14 cellular contexts compared by ENCODE assay signal in the genomic region with DNA sequence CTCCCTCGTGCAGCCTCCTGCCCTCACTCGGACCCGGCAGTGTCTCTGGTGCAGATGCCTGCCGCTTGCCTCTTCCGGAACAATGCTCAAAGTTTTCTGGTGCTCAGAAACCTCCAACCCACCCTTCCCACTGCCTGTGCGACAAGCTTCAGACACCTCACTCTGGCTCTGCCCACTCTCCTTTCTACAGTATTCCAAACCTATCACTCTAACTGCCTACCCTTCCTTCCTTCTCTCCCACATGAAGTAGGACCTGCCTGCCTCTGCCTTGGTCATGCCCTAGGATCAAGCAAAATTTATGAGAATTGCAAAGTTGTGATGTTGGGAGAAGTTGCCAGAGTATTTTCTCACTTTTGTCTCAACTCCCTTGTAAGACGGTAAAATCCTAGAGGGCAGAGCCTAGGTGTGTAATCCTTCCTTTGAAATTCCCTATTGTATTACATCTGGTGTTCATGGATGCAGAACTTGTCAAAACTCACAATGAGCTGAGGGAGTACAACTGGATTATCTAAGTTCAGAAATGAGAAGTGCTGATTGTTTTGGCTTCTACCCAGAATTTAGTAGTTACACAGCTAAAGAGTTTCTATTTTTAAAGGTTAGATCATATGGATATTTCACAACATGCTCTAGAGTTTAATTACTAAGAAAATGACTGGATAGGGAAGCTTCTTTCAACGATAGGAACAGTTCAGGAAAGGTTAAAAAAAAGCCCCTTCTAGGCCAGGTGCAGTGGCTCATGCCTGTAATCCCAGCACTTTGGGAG. TPM values are rescaled to one million over a fixed set of nuclear protein-coding genes. Genes with fewer than 3 reads are reported as not detected.
A peak's percentile ranks its signal among the peaks of the same experiment; 100 is the strongest.
DNase-seq lines count a peak whose midpoint lies in the region; ATAC-seq, FAIRE-seq and TF ChIP-seq lines count a peak whose summit lies in the region.
"Had no signal": no experiment of that assay in that cellular context is flagged by ENCODE, and none has a peak within 500 bp of the region (broad histone marks: within the 10 kb centered on the region; RNA-seq: fewer than 3 reads in every experiment).

No MANE protein-coding gene starts in this region.

- no peaks in the 10 kb centered on the region for H3K9me3 Mint-ChIP-seq in CD4-positive, alpha-beta memory T cell
- H3K9me3 Mint-ChIP-seq in naive thymus-derived CD8-positive, alpha-beta T cell, result no peaks in the 10 kb centered on the region

- peaks cover 20 to 39% of the 10 kb centered on the region in 2 donors for H3K36me3 Mint-ChIP-seq in CD4-positive, alpha-beta memory T cell
- H3K36me3 Mint-ChIP-seq in naive thymus-derived CD8-positive, alpha-beta T cell, result peaks cover 0 to 13% (median 8%) of the 10 kb centered on the region in 3 donors

- POLR2A ChIA-PET in CD4-positive, alpha-beta memory T cell (lab: Charles Lee; ENCODE audit: partially characterized antibody), result interaction anchor here (4.6 kb wide), 1 partner anchor 6 kb away, joined by 23 read pairs; no protein-coding TSS in a partner anchor
- POLR2A ChIA-PET in naive thymus-derived CD8-positive, alpha-beta T cell (lab: Charles Lee), result no interaction called here

- H3K4me3 ChIP-seq in CD4-positive, alpha-beta memory T cell (ENCODE audit: low read length in 2 of 2), result no peak overlapping the region
- H3K4me3 ChIP-seq in bronchial epithelial cell (ENCODE audit: low read depth, low read length), result no peak overlapping the region
- no peak overlapping the region for H3K4me3 ChIP-seq in Peyer's patch
- H3K4me3 ChIP-seq: body of pancreas, heart right ventricle, uterus had no signal

- CTCF ChIA-PET in CD4-positive, alpha-beta memory T cell (lab: Charles Lee; ENCODE audit: partially characterized antibody), result interaction anchor here (1.1 to 5.2 kb wide), 2 partner anchors 63 to 80 kb away, joined by 4 to 41 read pairs; no protein-coding TSS in a partner anchor

- TF ChIP-seq POLR2A in Peyer's patch (IDR thresholded peaks at IDR 0.05), result no peak

- FAIRE-seq in bronchial epithelial cell (lab: Jason Lieb, UNC) (no peak), frontal cortex (lab: Jason Lieb, UNC) (no peak)

- no peaks in the 10 kb centered on the region for H3K27me3 Mint-ChIP-seq in CD4-positive, alpha-beta memory T cell
- no peaks in the 10 kb centered on the region for H3K27me3 Mint-ChIP-seq in naive thymus-derived CD8-positive, alpha-beta T cell

- TF ChIP-seq CTCF in bronchial epithelial cell (IDR thresholded peaks at IDR 0.05; ENCODE audit: insufficient read depth, low read length, severe bottlenecking), result no peak
- no peak for TF ChIP-seq CTCF in Peyer's patch (IDR thresholded peaks at IDR 0.05)

- H3K27ac Mint-ChIP-seq in CD4-positive, alpha-beta memory T cell, result peak overlapping the region; percentile 12 to 95 (median 63)
- peak overlapping the region in 6 of 10 donors; percentile 27 to 83 (median 65) for H3K27ac Mint-ChIP-seq in naive thymus-derived CD8-positive, alpha-beta T cell

- H3K27ac ChIP-seq in CD4-positive, alpha-beta memory T cell (ENCODE audit: low read depth, low read length), result no peak overlapping the region
- no peak overlapping the region for H3K27ac ChIP-seq in Peyer's patch
- H3K27ac ChIP-seq: body of pancreas, heart right ventricle, uterus had no signal

- no peak for ATAC-seq in naive thymus-derived CD8-positive, alpha-beta T cell
- no peak for ATAC-seq in GM19455 (IDR thresholded peaks at IDR 0.05; ENCODE audit: unreplicated experiment)
- ATAC-seq: body of pancreas had no signal

- H3K4me3 Mint-ChIP-seq in CD4-positive, alpha-beta memory T cell, result peak overlapping the region in 2 of 8 donors; percentile 6 to 45
- peak overlapping the region in 1 of 10 donors; percentile 28 for H3K4me3 Mint-ChIP-seq in naive thymus-derived CD8-positive, alpha-beta T cell

- no peaks in the 10 kb centered on the region for H3K36me3 ChIP-seq in CD4-positive, alpha-beta memory T cell (ENCODE audit: insufficient read depth, low read length)
- H3K36me3 ChIP-seq in bronchial epithelial cell (ENCODE audit: control insufficient read depth, insufficient read depth, low read length), result peaks cover 8% of the 10 kb centered on the region
- peaks cover 0 to 12% (median 0%) of the 10 kb centered on the region in 3 donors for H3K36me3 ChIP-seq in Peyer's patch
- H3K36me3 ChIP-seq: uterus had no signal

- H3K9me3 ChIP-seq in CD4-positive, alpha-beta memory T cell (ENCODE audit: control insufficient read depth in 1 of 2, low read length in 2 of 2), result no peaks in the 10 kb centered on the region
- no peaks in the 10 kb centered on the region for H3K9me3 ChIP-seq in Peyer's patch
- H3K9me3 ChIP-seq: body of pancreas, heart right ventricle, uterus had no signal

- H3K27me3 ChIP-seq in CD4-positive, alpha-beta memory T cell (ENCODE audit: insufficient read depth, low read length), result no peaks in the 10 kb centered on the region
- no peaks in the 10 kb centered on the region for H3K27me3 ChIP-seq in bronchial epithelial cell (ENCODE audit: control insufficient read depth, insufficient read depth, low read length)
- no peaks in the 10 kb centered on the region for H3K27me3 ChIP-seq in Peyer's patch
- H3K27me3 ChIP-seq: body of pancreas, heart right ventricle, uterus had no signal

- no peak for DNase-seq in CD4-positive, alpha-beta memory T cell
- peak; percentile 88 for DNase-seq in MV-4-11 (lab: John Stamatoyannopoulos, UW)
- DNase-seq in bronchial epithelial cell (ENCODE audit: low read depth), result peak; percentile 87
- DNase-seq in naive thymus-derived CD8-positive, alpha-beta T cell, result no peak
- DNase-seq in Peyer's patch, result no peak
- DNase-seq in frontal cortex (ENCODE audit: low spot score in 2 of 2), result no peak
- no peak for DNase-seq in globus pallidus (ENCODE audit: low spot score)
- DNase-seq: activated CD4-positive, alpha-beta T cell treated with anti-CD3 and anti-CD28 coated beads for 48 hours; body of pancreas; DMS79 treated with DMSO at 0.1 percent for 48 hours; heart right ventricle; NCI-H774; uterus had no signal

- intact Hi-C loops in CD4-positive, alpha-beta memory T cell (cut with micrococcal nuclease), result no loop called here

- H3K4me1 ChIP-seq in CD4-positive, alpha-beta memory T cell (ENCODE audit: insufficient read depth, low read length), result peaks cover 65% of the 10 kb centered on the region
- peaks cover 0 to 24% (median 9%) of the 10 kb centered on the region in 4 donors for H3K4me1 ChIP-seq in Peyer's patch
- H3K4me1 ChIP-seq: uterus had no signal

- H3K4me1 Mint-ChIP-seq in CD4-positive, alpha-beta memory T cell, result peaks cover 47 to 78% (median 68%) of the 10 kb centered on the region in 4 donors
- peaks cover 27 to 77% (median 64%) of the 10 kb centered on the region in 4 donors for H3K4me1 Mint-ChIP-seq in naive thymus-derived CD8-positive, alpha-beta T cell

RNA-seq across cellular contexts. Expression of gene NPC1, which starts 7.2 kb away (rescaled TPM):
- 10 to 100 TPM; 62.9 to 64.5 TPM for total RNA-seq in CD4-positive, alpha-beta memory T cell
- polyA plus RNA-seq in CD4-positive, alpha-beta memory T cell, result 10 to 100 TPM; 14.0 to 21.9 TPM
- total RNA-seq in bronchial epithelial cell (78.3 and 100 TPM in 2 replicates), Peyer's patch (10 to 100 TPM; 62.7 to 80.1 (median 71.3) TPM), frontal cortex (30.2 TPM)
- total RNA-seq in naive thymus-derived CD8-positive, alpha-beta T cell, result 10 to 100 TPM; 34.9 to 38.8 TPM
- polyA plus RNA-seq in naive thymus-derived CD8-positive, alpha-beta T cell, result 10 to 100 TPM in 2 of 3 donors, 1 to 10 TPM in 1; 5.0 to 15.5 (median 11.8) TPM

Comparison
In these comparisons a context has a peak if more than half of its experiments do, and no peak if none do; other contexts are left out.
1. DNase-seq: peak in MV-4-11 (single experiment) and bronchial epithelial cell (single experiment); none in CD4-positive, alpha-beta memory T cell (0 of 5), naive thymus-derived CD8-positive, alpha-beta T cell (0 of 10), Peyer's patch (0 of 3), frontal cortex (0 of 2) and globus pallidus (single experiment).